10 cellular contexts compared by ENCODE assay signal in the genomic region with DNA sequence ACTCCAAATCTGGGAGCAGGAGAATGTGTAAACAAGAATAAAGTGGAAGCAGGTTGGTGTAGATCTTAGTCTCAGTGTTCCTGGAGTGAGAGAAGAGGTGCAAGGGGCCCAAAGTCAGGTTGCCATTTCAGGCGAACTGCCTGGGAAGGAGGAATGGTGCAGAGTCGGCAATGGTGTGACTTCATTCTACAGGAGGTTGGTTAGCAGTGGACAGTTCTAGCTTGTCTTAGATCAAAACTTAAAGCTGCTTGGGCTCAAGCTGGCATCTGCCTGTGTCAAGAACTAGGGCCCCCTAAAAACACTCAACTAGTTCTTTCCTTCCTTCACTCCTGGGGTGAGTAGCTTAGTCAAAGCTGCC. TPM values are rescaled to one million over a fixed set of nuclear protein-coding genes. Genes with fewer than 3 reads are reported as not detected.
DNase-seq lines count a peak whose midpoint lies in the region; ATAC-seq, FAIRE-seq and TF ChIP-seq lines count a peak whose summit lies in the region.
"Had no signal": no experiment of that assay in that cellular context is flagged by ENCODE, and none has a peak within 500 bp of the region (broad histone marks: within the 10 kb centered on the region; RNA-seq: fewer than 3 reads in every experiment).

No MANE protein-coding gene starts in this region.

- H3K27ac Mint-ChIP-seq in H9, result peak overlapping the region in 2 of 3 experiments; percentile 76 to 81; a peak in 5 of 7 replicates

- peaks cover 49% of the 10 kb centered on the region for H3K36me3 ChIP-seq in WERI-Rb-1
- H3K36me3 ChIP-seq in spleen, result peaks cover 0 to 53% (median 23%) of the 10 kb centered on the region in 6 donors
- H3K36me3 ChIP-seq in brain microvascular endothelial cell (replicated peaks), result peaks cover 5% of the 10 kb centered on the region
- H3K36me3 ChIP-seq: cardiac muscle cell had no signal

- no peak overlapping the region for H3K4ac ChIP-seq in H9 (ENCODE audit: low read depth, low read length)

- peaks cover 5% of the 10 kb centered on the region for H3K4me1 ChIP-seq in H9 (ENCODE audit: insufficient read depth, low read length)
- peaks cover 25% of the 10 kb centered on the region for H3K4me1 ChIP-seq in foreskin keratinocyte
- peaks cover 55 to 97% (median 85%) of the 10 kb centered on the region in 6 donors for H3K4me1 ChIP-seq in spleen

- no peak overlapping the region for H3K27ac ChIP-seq in H9 (ENCODE audit: insufficient read length, low read depth, low read length)
- peak overlapping the region; percentile 53 for H3K27ac ChIP-seq in WERI-Rb-1
- H3K27ac ChIP-seq in foreskin keratinocyte, result peak overlapping the region; percentile 52
- H3K27ac ChIP-seq in spleen, result peak overlapping the region; percentile 73 to 99 (median 94)
- no peak overlapping the region for H3K27ac ChIP-seq in brain microvascular endothelial cell
- H3K27ac ChIP-seq: cardiac muscle cell had no signal

- H2BK15ac ChIP-seq in H9 (ENCODE audit: low read depth, low read length), result no peak overlapping the region

- H3K9me3 Mint-ChIP-seq in H9, result no peaks in the 10 kb centered on the region

- H4K20me1 ChIP-seq in H9 (ENCODE audit: control insufficient read depth, insufficient read depth, insufficient read length), result no peaks in the 10 kb centered on the region

- H3K79me1 ChIP-seq in H9 (ENCODE audit: insufficient read depth, low read depth, low read length, poor library complexity, severe bottlenecking), result no peaks in the 10 kb centered on the region

- peaks cover 30% of the 10 kb centered on the region for H3K27me3 Mint-ChIP-seq in H9 (ENCODE audit: low read depth)

- H3K36me3 Mint-ChIP-seq in H9 (ENCODE audit: insufficient read depth in 1 of 3, low read depth in 3 of 3), result peaks cover 9 to 24% (median 23%) of the 10 kb centered on the region in 3 experiments; a peak in 6 of 7 replicates

- no peak overlapping the region for H3T11ph ChIP-seq in H9 (ENCODE audit: low read length)

- in situ Hi-C loops in brain microvascular endothelial cell (cut with HindIII; ENCODE audit: low pct_ligation_motif_present, low sequenced_read_pairs), result no loop called here

- ATAC-seq in foreskin keratinocyte, result no peak

- H3K18ac ChIP-seq in H9 (ENCODE audit: insufficient read length, low read depth, low read length), result no peak overlapping the region

- no peak overlapping the region for H4K5ac ChIP-seq in H9 (ENCODE audit: insufficient read length, low read depth, low read length)

- peak overlapping the region in 1 of 2 experiments; percentile 35; a peak in 2 of 5 replicates for H3K4me3 Mint-ChIP-seq in H9

- H4K91ac ChIP-seq in H9 (ENCODE audit: insufficient read length, low read depth, low read length), result no peak overlapping the region

- DNase-seq in H9 (no peak), WERI-Rb-1 (no peak), foreskin keratinocyte (no peak), spleen (no peak), brain microvascular endothelial cell (no peak), NCI-H82 (lab: John Stamatoyannopoulos, UW) (no peak), frontal cortex (ENCODE audit: low spot score in 2 of 2) (no peak), HuH-7.5 (ENCODE audit: low spot score) (no peak)
- DNase-seq: retina had no signal

- no peak overlapping the region for H2BK120ac ChIP-seq in H9 (ENCODE audit: low read depth, low read length, poor library complexity, severe bottlenecking)

- peaks cover 33 to 43% of the 10 kb centered on the region in 2 experiments for H3K4me1 Mint-ChIP-seq in H9

- no peak for TF ChIP-seq POLR2A in spleen (IDR thresholded peaks at IDR 0.05)

- TF ChIP-seq CTCF in H9 (conservative IDR thresholded peaks at IDR 0.05), result no peak
- TF ChIP-seq CTCF in WERI-Rb-1 (IDR thresholded peaks at IDR 0.05; ENCODE audit: low read depth, low read length), result no peak
- TF ChIP-seq CTCF in foreskin keratinocyte (conservative IDR thresholded peaks at IDR 0.05), result no peak
- TF ChIP-seq CTCF in spleen (IDR thresholded peaks at IDR 0.05 in 8 of 11, conservative IDR thresholded peaks at IDR 0.05 in 3 of 11), result no peak
- no peak for TF ChIP-seq CTCF in brain microvascular endothelial cell (IDR thresholded peaks at IDR 0.05; ENCODE audit: low read depth, low read length, missing control alignments)

- H3K4me3 ChIP-seq in WERI-Rb-1 (ENCODE audit: low read depth, low read length), result no peak overlapping the region
- H3K4me3 ChIP-seq in spleen, result peak overlapping the region; percentile 2 to 94 (median 33)
- H3K4me3 ChIP-seq in brain microvascular endothelial cell (ENCODE audit: low read depth, low read length), result no peak overlapping the region
- H3K4me3 ChIP-seq: cardiac muscle cell had no signal

- H3K27me3 ChIP-seq in H9 (ENCODE audit: insufficient read depth, low read length) (no peaks in the 10 kb centered on the region), WERI-Rb-1 (ENCODE audit: insufficient read depth, low read depth, severe bottlenecking) (no peaks in the 10 kb centered on the region), foreskin keratinocyte (no peaks in the 10 kb centered on the region), spleen (replicated peaks in 1 of 7) (peaks cover 0 to 3% (median 0%) of the 10 kb centered on the region in 7 donors), brain microvascular endothelial cell (replicated peaks) (peaks cover 4% of the 10 kb centered on the region)

- H3K9me3 ChIP-seq in H9 (ENCODE audit: control insufficient read depth, low read depth, low read length) (no peaks in the 10 kb centered on the region), WERI-Rb-1 (ENCODE audit: severe bottlenecking) (no peaks in the 10 kb centered on the region), spleen (no peaks in the 10 kb centered on the region)

- no peak for FAIRE-seq in frontal cortex (lab: Jason Lieb, UNC)

- H2AK5ac ChIP-seq in H9 (ENCODE audit: insufficient read length, low read length), result no peak overlapping the region

- H3K23ac ChIP-seq in H9 (ENCODE audit: insufficient read length, low read depth, low read length), result no peak overlapping the region

- H3K56ac ChIP-seq in H9 (ENCODE audit: insufficient read length, low read depth, low read length), result no peak overlapping the region

- intact Hi-C loops in spleen (cut with DNase I; ENCODE audit: low total_unique reads), result no loop called here

- peaks cover 14% of the 10 kb centered on the region for H3K23me2 ChIP-seq in H9 (ENCODE audit: insufficient read length, low read depth, low read length, poor library complexity, severe bottlenecking)

- no peak overlapping the region for H4K8ac ChIP-seq in H9 (replicated peaks; ENCODE audit: insufficient read length, low read depth, low read length)

- H3K79me2 ChIP-seq in H9 (ENCODE audit: insufficient read depth, low read length), result no peaks in the 10 kb centered on the region

- H2BK5ac ChIP-seq in H9 (ENCODE audit: insufficient read length, low read length), result no peak overlapping the region

- no peak overlapping the region; the same call in 1 of the 2 replicates for H3K14ac ChIP-seq in H9 (ENCODE audit: insufficient read depth, low read length)

- peak overlapping the region; percentile 6 for H3K9ac ChIP-seq in H9 (ENCODE audit: extremely low read depth, insufficient read length, low read length)

- WGBS in H9 (ENCODE audit: extremely low coverage, insufficient read length, low lambda C conversion rate), result no CpG with 5 or more reads among the region's 2 CpGs
- WGBS in spleen, 5 donors, result 59 to 92% (median 70%) methylated on average over 2 of the region's 2 CpGs

- no peak overlapping the region for H2BK12ac ChIP-seq in H9 (ENCODE audit: insufficient read length, low read depth, low read length)

- H3K4me2 ChIP-seq in H9 (ENCODE audit: insufficient read depth, insufficient read length, low read length), result no peak overlapping the region

- no peak overlapping the region for H2AFZ ChIP-seq in H9 (ENCODE audit: low read length)

- no peak overlapping the region for H2BK20ac ChIP-seq in H9 (ENCODE audit: low read depth, low read length, poor library complexity, severe bottlenecking)

RNA-seq across cellular contexts. Expression of a gene that starts 3.5 kb away (rescaled TPM):
- total RNA-seq in H9 (2021) (21.6 and 22.4 TPM in 2 replicates), foreskin keratinocyte (35.1 and 36.5 TPM in 2 replicates), spleen (10 to 100 TPM; 17.0 to 30.5 (median 22.8) TPM), frontal cortex (12.2 TPM)
- polyA plus RNA-seq in foreskin keratinocyte (42.6 and 46.4 TPM in 2 replicates), spleen (10 to 100 TPM; 33.6 to 47.6 (median 44.2) TPM)

RNA-seq across cellular contexts. Expression of a gene that starts 3.6 kb away (rescaled TPM):
- 5.8 and 6.5 TPM in 2 replicates for total RNA-seq in H9 (2021)
- total RNA-seq in foreskin keratinocyte, result 5.0 and 6.8 TPM in 2 replicates
- polyA plus RNA-seq in foreskin keratinocyte, result 4.0 and 5.5 TPM in 2 replicates
- 1 to 10 TPM; 2.3 to 9.6 (median 8.9) TPM for total RNA-seq in spleen
- 1 to 10 TPM; 3.0 to 4.1 (median 3.6) TPM for polyA plus RNA-seq in spleen
- 4.9 TPM for total RNA-seq in frontal cortex

RNA-seq across cellular contexts. Expression of a gene that starts 4.2 kb away (rescaled TPM):
- total RNA-seq in H9 (2021) (not detected in 2 replicates), foreskin keratinocyte (not detected in 2 replicates), spleen (not detected), frontal cortex (not detected)
- polyA plus RNA-seq in foreskin keratinocyte (0.07 TPM in 1 of 2 replicates, not detected in the other), spleen (not detected)
- total RNA-seq: cardiac muscle cell had no signal
- polyA plus RNA-seq: cardiac muscle cell had no signal

RNA-seq across cellular contexts. Expression of a gene that starts 4.9 kb away (rescaled TPM):
- 25.5 and 27.2 TPM in 2 replicates for total RNA-seq in H9 (2021)
- total RNA-seq in foreskin keratinocyte, result 271 and 318 TPM in 2 replicates
- polyA plus RNA-seq in foreskin keratinocyte, result 451 and 562 TPM in 2 replicates
- total RNA-seq in spleen, result 100 to 1,000 TPM in 1 of 7 donors, 10 to 100 TPM in 6; 60.2 to 120 (median 73.4) TPM
- polyA plus RNA-seq in spleen, result 10 to 100 TPM; 70.6 to 89.2 (median 73.4) TPM
- total RNA-seq in frontal cortex, result 2.0 TPM

RNA-seq across cellular contexts. Expression of a gene that starts 19.2 kb away (rescaled TPM):
- 45.9 and 55.4 TPM in 2 replicates for total RNA-seq in H9 (2021)
- 26.6 and 27.0 TPM in 2 replicates for total RNA-seq in foreskin keratinocyte
- 19.5 and 20.0 TPM in 2 replicates for polyA plus RNA-seq in foreskin keratinocyte
- total RNA-seq in spleen, result 100 to 1,000 TPM in 1 of 7 donors, 10 to 100 TPM in 6; 68.3 to 141 (median 74.0) TPM
- polyA plus RNA-seq in spleen, result 10 to 100 TPM; 30.5 to 70.2 (median 54.7) TPM
- total RNA-seq in frontal cortex, result 34.2 TPM

Comparison
In these comparisons a context has a peak if more than half of its experiments do, and no peak if none do; other contexts are left out.
1. H3K27ac ChIP-seq: peak in WERI-Rb-1 (single experiment), foreskin keratinocyte (single experiment) and spleen (8 of 8); none in H9 (single experiment) and brain microvascular endothelial cell (single experiment).
2. H3K4me3 ChIP-seq: peak in spleen (8 of 8); none in WERI-Rb-1 (single experiment) and brain microvascular endothelial cell (single experiment).